In the genomic region with DNA sequence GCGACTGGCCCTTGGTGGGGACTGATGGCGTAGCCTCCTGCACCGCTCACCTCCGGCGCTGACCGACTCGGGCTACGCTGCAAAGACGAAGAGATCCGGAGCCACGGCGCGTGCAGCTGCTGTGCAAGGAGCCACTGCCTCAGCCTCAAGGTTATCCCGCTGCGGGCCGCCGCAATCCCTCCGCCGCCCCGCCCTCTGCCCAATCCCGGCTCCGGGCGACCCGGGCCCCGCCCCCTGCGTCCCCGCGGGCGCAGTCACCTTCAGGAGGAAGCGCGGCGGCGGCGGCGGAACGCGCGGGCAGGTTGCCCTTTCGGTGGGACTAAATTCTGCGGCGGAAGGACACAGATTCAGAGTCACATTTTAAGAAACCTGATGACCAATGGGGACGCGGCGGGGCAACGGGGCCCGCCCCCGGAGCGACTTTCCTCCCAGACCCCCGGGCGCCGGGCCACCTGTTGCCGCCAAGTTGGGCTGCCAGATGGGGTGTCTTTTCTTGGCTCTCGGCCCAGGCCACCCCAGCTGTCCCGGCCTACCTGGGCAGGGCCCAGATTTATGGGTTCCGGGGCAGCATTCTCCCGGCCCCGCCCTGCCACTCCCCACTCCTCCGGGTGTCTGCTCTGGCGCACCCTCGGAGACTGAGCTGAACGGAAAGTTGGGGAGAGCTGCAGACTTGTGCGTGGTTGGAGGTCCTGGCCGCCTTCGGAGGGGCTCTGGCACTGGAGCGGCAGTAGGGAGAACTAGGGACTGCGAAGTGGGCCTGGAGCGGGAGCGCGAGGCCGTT, we compare ENCODE assay signal across 1 cellular context.
TF ChIP-seq lines count a peak whose summit lies in the region.

Gene PKM (minus strand): TSS at position 125 of the 781 bp plus-strand sequence. CDS start 12,093 bp downstream, outside the sequence.

TF ChIP-seq in HEK293, 187 proteins besides CTCF, POLR2A, EP300 and RAD21 (continued from another document and continues in another):
- TF ChIP-seq ZNF223 (tag by site-specific recombination; IDR thresholded peaks at IDR 0.05) (no peak), ZNF335 (tag by site-specific recombination; conservative IDR thresholded peaks at IDR 0.05) (peak; percentile 98), GLIS1 (tag by site-specific recombination; IDR thresholded peaks at IDR 0.05) (peak; percentile 89), ZNF112 (tag by site-specific recombination; IDR thresholded peaks at IDR 0.05) (no peak), KLF16 (tag by site-specific recombination; IDR thresholded peaks at IDR 0.05) (peak; percentile 99), ZFP41 (tag by site-specific recombination; IDR thresholded peaks at IDR 0.05; ENCODE audit: borderline replicate concordance) (no peak), ZNF169 (tag by site-specific recombination; IDR thresholded peaks at IDR 0.05) (no peak), ZNF610 (tag by site-specific recombination; IDR thresholded peaks at IDR 0.05; ENCODE audit: borderline replicate concordance) (peak; percentile 70), ZNF341 (tag by site-specific recombination; IDR thresholded peaks at IDR 0.05; ENCODE audit: low read depth) (peak; percentile 72), ZNF530 (tag by site-specific recombination; IDR thresholded peaks at IDR 0.05; ENCODE audit: low read depth) (no peak), ZNF777 (tag by site-specific recombination; IDR thresholded peaks at IDR 0.05; ENCODE audit: borderline replicate concordance) (no peak), ZNF133 (tag by site-specific recombination; IDR thresholded peaks at IDR 0.05) (no peak), ZSCAN30 (tag by site-specific recombination; IDR thresholded peaks at IDR 0.05) (peak; percentile 99), REPIN1 (tag by site-specific recombination; IDR thresholded peaks at IDR 0.05; ENCODE audit: low read depth) (peak; percentile 22; the same call in 1 of the 2 replicates), HOXC10 (CRISPR knock-in tag; IDR thresholded peaks at IDR 0.05) (peak; percentile 43), ZNF266 (tag by site-specific recombination; IDR thresholded peaks at IDR 0.05; ENCODE audit: low read depth) (no peak), KLF9 (tag by site-specific recombination; IDR thresholded peaks at IDR 0.05; ENCODE audit: low read depth) (peak; percentile 90), ZNF501 (tag by site-specific recombination; IDR thresholded peaks at IDR 0.05) (peak; percentile 67; the same call in 1 of the 2 replicates), BCL6B (tag by site-specific recombination; IDR thresholded peaks at IDR 0.05) (no peak), ZNF350 (tag by site-specific recombination; IDR thresholded peaks at IDR 0.05) (no peak), ZNF416 (tag by site-specific recombination; IDR thresholded peaks at IDR 0.05) (no peak), ZBTB21 (tag by site-specific recombination; IDR thresholded peaks at IDR 0.05) (no peak; the same call in 1 of the 2 replicates), ZNF19 (tag by site-specific recombination; IDR thresholded peaks at IDR 0.05; ENCODE audit: low read depth) (no peak), MYNN (tag by site-specific recombination; IDR thresholded peaks at IDR 0.05; ENCODE audit: borderline replicate concordance) (no peak), ZNF843 (tag by site-specific recombination; IDR thresholded peaks at IDR 0.05) (peak; percentile 70; the same call in 1 of the 2 replicates), INSM2 (tag by site-specific recombination; IDR thresholded peaks at IDR 0.05) (peak; percentile 80), ZBTB8A (tag by site-specific recombination; IDR thresholded peaks at IDR 0.05) (peak; percentile 98), ZNF10 (tag by site-specific recombination; IDR thresholded peaks at IDR 0.05) (peak; percentile 75), ZFP69B (tag by site-specific recombination; IDR thresholded peaks at IDR 0.05) (peak; percentile 49), ZNF175 (tag by site-specific recombination; IDR thresholded peaks at IDR 0.05) (no peak), KLF1 (tag by site-specific recombination; IDR thresholded peaks at IDR 0.05) (peak; percentile 99), ZNF239 (tag by site-specific recombination; IDR thresholded peaks at IDR 0.05) (0 out of 2 replicates have a peak, but pooled peaks have one; percentile 4)
- TF ChIP-seq, protein P1, sequence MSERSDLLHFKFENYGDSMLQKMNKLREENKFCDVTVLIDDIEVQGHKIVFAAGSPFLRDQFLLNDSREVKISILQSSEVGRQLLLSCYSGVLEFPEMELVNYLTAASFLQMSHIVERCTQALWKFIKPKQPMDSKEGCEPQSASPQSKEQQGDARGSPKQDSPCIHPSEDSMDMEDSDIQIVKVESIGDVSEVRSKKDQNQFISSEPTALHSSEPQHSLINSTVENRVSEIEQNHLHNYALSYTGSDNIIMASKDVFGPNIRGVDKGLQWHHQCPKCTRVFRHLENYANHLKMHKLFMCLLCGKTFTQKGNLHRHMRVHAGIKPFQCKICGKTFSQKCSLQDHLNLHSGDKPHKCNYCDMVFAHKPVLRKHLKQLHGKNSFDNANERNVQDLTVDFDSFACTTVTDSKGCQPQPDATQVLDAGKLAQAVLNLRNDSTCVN (tag by site-specific recombination; optimal IDR thresholded peaks at IDR 0.05), result peak; percentile 95
- TF ChIP-seq, protein P2, sequence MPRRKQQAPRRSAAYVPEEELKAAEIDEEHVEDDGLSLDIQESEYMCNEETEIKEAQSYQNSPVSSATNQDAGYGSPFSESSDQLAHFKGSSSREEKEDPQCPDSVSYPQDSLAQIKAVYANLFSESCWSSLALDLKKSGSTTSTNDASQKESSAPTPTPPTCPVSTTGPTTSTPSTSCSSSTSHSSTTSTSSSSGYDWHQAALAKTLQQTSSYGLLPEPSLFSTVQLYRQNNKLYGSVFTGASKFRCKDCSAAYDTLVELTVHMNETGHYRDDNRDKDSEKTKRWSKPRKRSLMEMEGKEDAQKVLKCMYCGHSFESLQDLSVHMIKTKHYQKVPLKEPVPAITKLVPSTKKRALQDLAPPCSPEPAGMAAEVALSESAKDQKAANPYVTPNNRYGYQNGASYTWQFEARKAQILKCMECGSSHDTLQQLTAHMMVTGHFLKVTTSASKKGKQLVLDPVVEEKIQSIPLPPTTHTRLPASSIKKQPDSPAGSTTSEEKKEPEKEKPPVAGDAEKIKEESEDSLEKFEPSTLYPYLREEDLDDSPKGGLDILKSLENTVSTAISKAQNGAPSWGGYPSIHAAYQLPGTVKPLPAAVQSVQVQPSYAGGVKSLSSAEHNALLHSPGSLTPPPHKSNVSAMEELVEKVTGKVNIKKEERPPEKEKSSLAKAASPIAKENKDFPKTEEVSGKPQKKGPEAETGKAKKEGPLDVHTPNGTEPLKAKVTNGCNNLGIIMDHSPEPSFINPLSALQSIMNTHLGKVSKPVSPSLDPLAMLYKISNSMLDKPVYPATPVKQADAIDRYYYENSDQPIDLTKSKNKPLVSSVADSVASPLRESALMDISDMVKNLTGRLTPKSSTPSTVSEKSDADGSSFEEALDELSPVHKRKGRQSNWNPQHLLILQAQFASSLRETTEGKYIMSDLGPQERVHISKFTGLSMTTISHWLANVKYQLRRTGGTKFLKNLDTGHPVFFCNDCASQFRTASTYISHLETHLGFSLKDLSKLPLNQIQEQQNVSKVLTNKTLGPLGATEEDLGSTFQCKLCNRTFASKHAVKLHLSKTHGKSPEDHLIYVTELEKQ (tag by site-specific recombination; IDR thresholded peaks at IDR 0.05; ENCODE audit: borderline replicate concordance), result peak; percentile 69; the same call in 1 of the 2 replicates
- TF ChIP-seq, protein P3, sequence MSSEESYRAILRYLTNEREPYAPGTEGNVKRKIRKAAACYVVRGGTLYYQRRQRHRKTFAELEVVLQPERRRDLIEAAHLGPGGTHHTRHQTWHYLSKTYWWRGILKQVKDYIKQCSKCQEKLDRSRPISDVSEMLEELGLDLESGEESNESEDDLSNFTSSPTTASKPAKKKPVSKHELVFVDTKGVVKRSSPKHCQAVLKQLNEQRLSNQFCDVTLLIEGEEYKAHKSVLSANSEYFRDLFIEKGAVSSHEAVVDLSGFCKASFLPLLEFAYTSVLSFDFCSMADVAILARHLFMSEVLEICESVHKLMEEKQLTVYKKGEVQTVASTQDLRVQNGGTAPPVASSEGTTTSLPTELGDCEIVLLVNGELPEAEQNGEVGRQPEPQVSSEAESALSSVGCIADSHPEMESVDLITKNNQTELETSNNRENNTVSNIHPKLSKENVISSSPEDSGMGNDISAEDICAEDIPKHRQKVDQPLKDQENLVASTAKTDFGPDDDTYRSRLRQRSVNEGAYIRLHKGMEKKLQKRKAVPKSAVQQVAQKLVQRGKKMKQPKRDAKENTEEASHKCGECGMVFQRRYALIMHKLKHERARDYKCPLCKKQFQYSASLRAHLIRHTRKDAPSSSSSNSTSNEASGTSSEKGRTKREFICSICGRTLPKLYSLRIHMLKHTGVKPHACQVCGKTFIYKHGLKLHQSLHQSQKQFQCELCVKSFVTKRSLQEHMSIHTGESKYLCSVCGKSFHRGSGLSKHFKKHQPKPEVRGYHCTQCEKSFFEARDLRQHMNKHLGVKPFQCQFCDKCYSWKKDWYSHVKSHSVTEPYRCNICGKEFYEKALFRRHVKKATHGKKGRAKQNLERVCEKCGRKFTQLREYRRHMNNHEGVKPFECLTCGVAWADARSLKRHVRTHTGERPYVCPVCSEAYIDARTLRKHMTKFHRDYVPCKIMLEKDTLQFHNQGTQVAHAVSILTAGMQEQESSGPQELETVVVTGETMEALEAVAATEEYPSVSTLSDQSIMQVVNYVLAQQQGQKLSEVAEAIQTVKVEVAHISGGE (tag by site-specific recombination; conservative IDR thresholded peaks at IDR 0.05; ENCODE audit: low read depth), result peak; percentile 57
- TF ChIP-seq, protein P4, sequence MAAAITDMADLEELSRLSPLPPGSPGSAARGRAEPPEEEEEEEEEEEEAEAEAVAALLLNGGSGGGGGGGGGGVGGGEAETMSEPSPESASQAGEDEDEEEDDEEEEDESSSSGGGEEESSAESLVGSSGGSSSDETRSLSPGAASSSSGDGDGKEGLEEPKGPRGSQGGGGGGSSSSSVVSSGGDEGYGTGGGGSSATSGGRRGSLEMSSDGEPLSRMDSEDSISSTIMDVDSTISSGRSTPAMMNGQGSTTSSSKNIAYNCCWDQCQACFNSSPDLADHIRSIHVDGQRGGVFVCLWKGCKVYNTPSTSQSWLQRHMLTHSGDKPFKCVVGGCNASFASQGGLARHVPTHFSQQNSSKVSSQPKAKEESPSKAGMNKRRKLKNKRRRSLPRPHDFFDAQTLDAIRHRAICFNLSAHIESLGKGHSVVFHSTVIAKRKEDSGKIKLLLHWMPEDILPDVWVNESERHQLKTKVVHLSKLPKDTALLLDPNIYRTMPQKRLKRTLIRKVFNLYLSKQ (tag by site-specific recombination; IDR thresholded peaks at IDR 0.05; ENCODE audit: borderline replicate concordance), result no peak
- TF ChIP-seq, protein P5, sequence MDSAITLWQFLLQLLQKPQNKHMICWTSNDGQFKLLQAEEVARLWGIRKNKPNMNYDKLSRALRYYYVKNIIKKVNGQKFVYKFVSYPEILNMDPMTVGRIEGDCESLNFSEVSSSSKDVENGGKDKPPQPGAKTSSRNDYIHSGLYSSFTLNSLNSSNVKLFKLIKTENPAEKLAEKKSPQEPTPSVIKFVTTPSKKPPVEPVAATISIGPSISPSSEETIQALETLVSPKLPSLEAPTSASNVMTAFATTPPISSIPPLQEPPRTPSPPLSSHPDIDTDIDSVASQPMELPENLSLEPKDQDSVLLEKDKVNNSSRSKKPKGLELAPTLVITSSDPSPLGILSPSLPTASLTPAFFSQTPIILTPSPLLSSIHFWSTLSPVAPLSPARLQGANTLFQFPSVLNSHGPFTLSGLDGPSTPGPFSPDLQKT (IDR thresholded peaks at IDR 0.05; ENCODE audit: borderline replicate concordance, low read depth, low read length), result no peak; the same call in 1 of the 2 replicates
- TF ChIP-seq, protein P6, sequence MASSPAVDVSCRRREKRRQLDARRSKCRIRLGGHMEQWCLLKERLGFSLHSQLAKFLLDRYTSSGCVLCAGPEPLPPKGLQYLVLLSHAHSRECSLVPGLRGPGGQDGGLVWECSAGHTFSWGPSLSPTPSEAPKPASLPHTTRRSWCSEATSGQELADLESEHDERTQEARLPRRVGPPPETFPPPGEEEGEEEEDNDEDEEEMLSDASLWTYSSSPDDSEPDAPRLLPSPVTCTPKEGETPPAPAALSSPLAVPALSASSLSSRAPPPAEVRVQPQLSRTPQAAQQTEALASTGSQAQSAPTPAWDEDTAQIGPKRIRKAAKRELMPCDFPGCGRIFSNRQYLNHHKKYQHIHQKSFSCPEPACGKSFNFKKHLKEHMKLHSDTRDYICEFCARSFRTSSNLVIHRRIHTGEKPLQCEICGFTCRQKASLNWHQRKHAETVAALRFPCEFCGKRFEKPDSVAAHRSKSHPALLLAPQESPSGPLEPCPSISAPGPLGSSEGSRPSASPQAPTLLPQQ (tag by site-specific recombination; IDR thresholded peaks at IDR 0.05), result peak; percentile 94
